1 cellular context compared by ENCODE assay signal in genomic region chr2:151827564-151828142, GRCh38.
A peak's percentile ranks its signal among the peaks of the same experiment; 100 is the strongest.
TF ChIP-seq lines count a peak whose summit lies in the region.

No MANE protein-coding gene starts in this region.

TF ChIP-seq in HepG2, 621 proteins besides CTCF, POLR2A, EP300 and RAD21 (continued from another document):
- no peak; the same call in 1 of the 2 replicates for TF ChIP-seq SAP130 (CRISPR knock-in tag; IDR thresholded peaks at IDR 0.05; ENCODE audit: low read depth)
- TF ChIP-seq, protein P1, sequence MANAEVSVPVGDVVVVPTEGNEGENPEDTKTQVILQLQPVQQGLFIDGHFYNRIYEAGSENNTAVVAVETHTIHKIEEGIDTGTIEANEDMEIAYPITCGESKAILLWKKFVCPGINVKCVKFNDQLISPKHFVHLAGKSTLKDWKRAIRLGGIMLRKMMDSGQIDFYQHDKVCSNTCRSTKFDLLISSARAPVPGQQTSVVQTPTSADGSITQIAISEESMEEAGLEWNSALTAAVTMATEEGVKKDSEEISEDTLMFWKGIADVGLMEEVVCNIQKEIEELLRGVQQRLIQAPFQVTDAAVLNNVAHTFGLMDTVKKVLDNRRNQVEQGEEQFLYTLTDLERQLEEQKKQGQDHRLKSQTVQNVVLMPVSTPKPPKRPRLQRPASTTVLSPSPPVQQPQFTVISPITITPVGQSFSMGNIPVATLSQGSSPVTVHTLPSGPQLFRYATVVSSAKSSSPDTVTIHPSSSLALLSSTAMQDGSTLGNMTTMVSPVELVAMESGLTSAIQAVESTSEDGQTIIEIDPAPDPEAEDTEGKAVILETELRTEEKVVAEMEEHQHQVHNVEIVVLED (CRISPR knock-in tag; IDR thresholded peaks at IDR 0.05; ENCODE audit: borderline replicate concordance) = 0 out of 2 replicates have a peak, but pooled peaks have one; percentile 9
- TF ChIP-seq RFX1 (IDR thresholded peaks at IDR 0.05) = no peak
- TF ChIP-seq ZNF598 (CRISPR knock-in tag; IDR thresholded peaks at IDR 0.05; ENCODE audit: borderline replicate concordance) = peak; percentile 73; the same call in 1 of the 2 replicates
- peak; percentile 95; the same call in 1 of the 2 replicates for TF ChIP-seq ZNF142 (CRISPR knock-in tag; IDR thresholded peaks at IDR 0.05)
- TF ChIP-seq ZNF615 (CRISPR knock-in tag; IDR thresholded peaks at IDR 0.05; ENCODE audit: borderline replicate concordance) = no peak
